ENCODE assay signal across 8 cellular contexts in genomic region chr2:11746376-11746806, GRCh38.
A peak's percentile ranks its signal among the peaks of the same experiment; 100 is the strongest.
DNase-seq lines count a peak whose midpoint lies in the region; ATAC-seq and TF ChIP-seq lines count a peak whose summit lies in the region.

TSS of gene LPIN1 (plus strand) at chr2:11746632. CDS start at chr2:11765542, 18,910 bp downstream.

- ATAC-seq in GM18907 (IDR thresholded peaks at IDR 0.05; ENCODE audit: unreplicated experiment), result peak; percentile 52
- ATAC-seq in HG03139 (IDR thresholded peaks at IDR 0.05; ENCODE audit: unreplicated experiment), result peak; percentile 48

- H3K4me3 ChIP-seq in choroid plexus epithelial cell (ENCODE audit: low read depth, low read length), result peak within 1 kb of the TSS; percentile 78

- peak; percentile 62 for DNase-seq in AG09319 (ENCODE audit: extremely low read depth, low read depth)
- peak; percentile 75 for DNase-seq in NCI-H510A treated with DMSO at 0.1 percent for 48 hours (lab: John Stamatoyannopoulos, UW)
- DNase-seq in activated CD4-positive, alpha-beta T cell treated with anti-CD3 and anti-CD28 coated beads for 4 hours, result peak; percentile 85 to 89
- DNase-seq in choroid plexus epithelial cell (ENCODE audit: low read depth), result peak; percentile 91
- DNase-seq in kidney tubule cell (ENCODE audit: low spot score), result peak; percentile 90
- peak; percentile 68 to 81 for DNase-seq in stimulated activated CD4-positive, alpha-beta T cell treated with anti-CD3 and anti-CD28 coated beads, Interleukin-1b, Interleukin-23, amount 100 ng/mL, for 1 hour (ENCODE audit: low read depth in 2 of 2)

- TF ChIP-seq CTCF in AG09319 (IDR thresholded peaks at IDR 0.05; ENCODE audit: low read depth, low read length), result no peak
- no peak for TF ChIP-seq CTCF in choroid plexus epithelial cell (conservative IDR thresholded peaks at IDR 0.05; ENCODE audit: low read depth, low read length)

Comparison
In these comparisons a context has a peak if more than half of its experiments do, and no peak if none do; other contexts are left out.
1. Peak in every context shown above with its lines: DNase-seq, ATAC-seq and H3K4me3 ChIP-seq.